Comparison of ENCODE assay signal across 8 cellular contexts in the genomic region with DNA sequence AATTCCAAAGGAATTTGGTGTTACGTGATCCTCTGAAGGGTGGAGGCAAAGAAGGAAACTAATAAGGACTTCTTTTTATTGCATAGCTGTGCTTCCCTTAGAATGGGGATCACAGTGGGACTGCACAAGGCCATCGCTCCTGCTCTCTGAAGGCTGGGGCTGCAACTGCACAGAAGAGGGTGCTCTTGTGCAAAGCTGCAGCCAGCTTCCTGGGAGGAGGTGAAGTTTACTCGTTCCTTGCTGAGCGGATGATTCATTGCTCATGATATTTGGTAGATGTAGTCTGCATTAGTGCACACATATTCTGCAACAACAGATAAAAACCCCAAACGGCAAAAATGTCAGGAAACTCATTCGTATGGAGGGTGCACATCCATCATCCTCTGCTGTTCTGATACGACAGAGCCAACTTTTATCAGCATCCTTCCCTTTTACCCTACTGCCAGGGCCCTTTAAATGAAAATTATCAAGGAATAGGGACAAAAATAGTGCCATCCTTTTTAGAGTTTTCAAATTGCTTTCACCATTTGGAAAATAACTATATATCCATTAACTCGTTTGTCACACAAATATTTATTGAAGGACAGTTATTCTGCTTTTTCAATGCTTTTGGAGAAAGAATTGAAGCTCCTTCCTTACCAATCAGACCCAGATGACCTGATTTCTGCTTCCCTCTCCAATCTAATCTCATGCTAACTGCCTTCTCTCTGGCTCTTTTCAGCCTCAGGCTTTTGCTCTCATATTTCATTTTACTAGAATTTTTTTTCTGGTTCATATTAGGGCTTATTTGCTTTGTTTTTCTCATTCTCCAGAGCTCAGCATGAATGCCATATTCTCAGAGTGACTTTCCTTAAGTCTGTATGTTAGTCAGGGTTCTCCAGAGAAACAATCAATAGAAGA.
DNase-seq lines count a peak whose midpoint lies in the region; ATAC-seq and TF ChIP-seq lines count a peak whose summit lies in the region.

No MANE protein-coding gene starts in this region.

- in situ Hi-C loops in G401 (cut with HindIII; ENCODE audit: low sequenced_read_pairs) (no loop called here), KBM-7 (cut with MboI; ENCODE audit: low pct_unique_long_range_greater_than_20kb, low sequenced_read_pairs) (no loop called here)

- peak; percentile 83 for TF ChIP-seq CTCF in hepatocyte (IDR thresholded peaks at IDR 0.05; ENCODE audit: poor library complexity)
- TF ChIP-seq CTCF in smooth muscle cell (IDR thresholded peaks at IDR 0.05; ENCODE audit: borderline replicate concordance, insufficient read depth, poor library complexity, severe bottlenecking): peak; percentile 61

- no peaks in the 10 kb centered on the region for H3F3A ChIP-seq in smooth muscle cell (ENCODE audit: low read depth)

- H3K9ac ChIP-seq in adipocyte (ENCODE audit: low read length) (peak overlapping the region; percentile 24), smooth muscle cell (ENCODE audit: low read depth) (no peak overlapping the region)

- H3K27me3 ChIP-seq in adipocyte (replicated peaks; ENCODE audit: control insufficient read depth, insufficient read depth, low read length) (no peaks in the 10 kb centered on the region), hepatocyte (peaks cover 4% of the 10 kb centered on the region), smooth muscle cell (ENCODE audit: low read depth) (no peaks in the 10 kb centered on the region)

- H3K27ac ChIP-seq in hepatocyte (no peak overlapping the region), smooth muscle cell (ENCODE audit: low read depth) (peak overlapping the region; percentile 23)

- 23% methylated on average over 8 of the region's 8 CpGs for WGBS in hepatocyte (ENCODE audit: low lambda C conversion rate, missing lambda C conversion rate)
- 11% methylated on average over 8 of the region's 8 CpGs for WGBS in smooth muscle cell (ENCODE audit: low lambda C conversion rate)

- H3K4me3 ChIP-seq in adipocyte (ENCODE audit: low read length): no peak overlapping the region
- H3K4me3 ChIP-seq in hepatocyte: no peak overlapping the region
- H3K4me3 ChIP-seq in smooth muscle cell: no peak overlapping the region

- H4K20me1 ChIP-seq in hepatocyte (ENCODE audit: insufficient read depth, poor library complexity, severe bottlenecking) (no peaks in the 10 kb centered on the region), smooth muscle cell (ENCODE audit: low read depth) (no peaks in the 10 kb centered on the region)

- no peaks in the 10 kb centered on the region for H3K79me2 ChIP-seq in hepatocyte
- no peaks in the 10 kb centered on the region for H3K79me2 ChIP-seq in smooth muscle cell (ENCODE audit: low read depth)

- H3K4me2 ChIP-seq in hepatocyte: no peak overlapping the region
- peak overlapping the region; percentile 76 for H3K4me2 ChIP-seq in smooth muscle cell

- peak; percentile 95 for ATAC-seq in GM21619 (IDR thresholded peaks at IDR 0.05; ENCODE audit: unreplicated experiment)

- H3K4me1 ChIP-seq in adipocyte (ENCODE audit: control insufficient read depth, insufficient read depth, low read length): peaks cover 8% of the 10 kb centered on the region
- peaks cover 6% of the 10 kb centered on the region for H3K4me1 ChIP-seq in hepatocyte (ENCODE audit: insufficient read depth)
- peaks cover 4% of the 10 kb centered on the region for H3K4me1 ChIP-seq in smooth muscle cell (ENCODE audit: low read depth)

- peak; percentile 37 for DNase-seq in G401 (ENCODE audit: low spot score)
- DNase-seq in KBM-7: peak; percentile 11
- peak; percentile 52 for DNase-seq in SW480 (ENCODE audit: low spot score)
- DNase-seq in adipocyte (ENCODE audit: low read depth): peak; percentile 93
- DNase-seq in hepatocyte (ENCODE audit: low spot score): peak; percentile 84
- peak; percentile 8 for DNase-seq in smooth muscle cell (lab: John Stamatoyannopoulos, UW; ENCODE audit: unreplicated experiment)
- no peak for DNase-seq in GOT3 (lab: John Stamatoyannopoulos, UW)

- H2AFZ ChIP-seq in hepatocyte (no peak overlapping the region), smooth muscle cell (ENCODE audit: low read depth) (no peak overlapping the region)

- no peaks in the 10 kb centered on the region for H3K36me3 ChIP-seq in adipocyte (ENCODE audit: control insufficient read depth, insufficient read depth, low read length, severe bottlenecking)
- H3K36me3 ChIP-seq in hepatocyte (replicated peaks; ENCODE audit: insufficient read depth, low read depth): no peaks in the 10 kb centered on the region
- H3K36me3 ChIP-seq in smooth muscle cell (ENCODE audit: low read depth): no peaks in the 10 kb centered on the region

- no peaks in the 10 kb centered on the region for H3K9me3 ChIP-seq in adipocyte (ENCODE audit: control insufficient read depth, low read length)
- no peaks in the 10 kb centered on the region for H3K9me3 ChIP-seq in hepatocyte (ENCODE audit: low read depth)
- no peaks in the 10 kb centered on the region for H3K9me3 ChIP-seq in smooth muscle cell (replicated peaks; ENCODE audit: low read depth)

- H3K9me2 ChIP-seq in hepatocyte (replicated peaks; ENCODE audit: insufficient read depth): no peaks in the 10 kb centered on the region
